10 cellular contexts compared by ENCODE assay signal in genomic region chr6:116087437-116088027, GRCh38. TPM values are rescaled to one million over a fixed set of nuclear protein-coding genes. Genes with fewer than 3 reads are reported as not detected.
DNase-seq lines count a peak whose midpoint lies in the region; ATAC-seq and TF ChIP-seq lines count a peak whose summit lies in the region.
"Had no signal": no experiment of that assay in that cellular context is flagged by ENCODE, and none has a peak within 500 bp of the region (broad histone marks: within the 10 kb centered on the region; RNA-seq: fewer than 3 reads in every experiment).

No MANE protein-coding gene starts in this region.

- ATAC-seq in GM21619 (IDR thresholded peaks at IDR 0.05; ENCODE audit: unreplicated experiment) (peak; percentile 96), HG03558 (IDR thresholded peaks at IDR 0.05; ENCODE audit: extremely low read depth, unreplicated experiment) (peak; percentile 90)

- peaks cover 3% of the 10 kb centered on the region for H3K9me3 Mint-ChIP-seq in endodermal cell

- no peak overlapping the region for H3K27ac Mint-ChIP-seq in endodermal cell

- no peaks in the 10 kb centered on the region for H3K4me1 ChIP-seq in endodermal cell (ENCODE audit: control insufficient read depth, insufficient read depth, low read length)
- H3K4me1 ChIP-seq in suprapubic skin: no peaks in the 10 kb centered on the region
- no peaks in the 10 kb centered on the region for H3K4me1 ChIP-seq in transverse colon

- TF ChIP-seq CTCF in GM12875 (IDR thresholded peaks at IDR 0.05; ENCODE audit: borderline replicate concordance, insufficient read depth, low read depth, low read length) (no peak), fibroblast of pulmonary artery (IDR thresholded peaks at IDR 0.05; ENCODE audit: low read length, missing control alignments) (no peak), endodermal cell (conservative IDR thresholded peaks at IDR 0.05) (no peak), suprapubic skin (IDR thresholded peaks at IDR 0.05) (no peak), transverse colon (IDR thresholded peaks at IDR 0.05) (no peak)

- H3K9me3 ChIP-seq in endodermal cell (ENCODE audit: control insufficient read depth, low read length) (peaks cover 15% of the 10 kb centered on the region), suprapubic skin (no peaks in the 10 kb centered on the region), transverse colon (no peaks in the 10 kb centered on the region)

- no peak for TF ChIP-seq EP300 in suprapubic skin (IDR thresholded peaks at IDR 0.05)
- no peak for TF ChIP-seq EP300 in transverse colon (IDR thresholded peaks at IDR 0.05; ENCODE audit: low read depth)

- H3K4me1 Mint-ChIP-seq in endodermal cell: no peaks in the 10 kb centered on the region

- in situ Hi-C loops in transverse colon (cut with MboI; ENCODE audit: low pct_ligation_motif_present in 1 of 4, low pct_unique_long_range_greater_than_20kb in 1 of 4, low sequenced_read_pairs in 3 of 4): no loop called here

- H3K36me3 Mint-ChIP-seq in endodermal cell (ENCODE audit: low read depth): peaks cover 6% of the 10 kb centered on the region

- H3K27me3 ChIP-seq in endodermal cell (ENCODE audit: control insufficient read depth, insufficient read depth, low read length, poor library complexity, severe bottlenecking) (no peaks in the 10 kb centered on the region), suprapubic skin (no peaks in the 10 kb centered on the region), transverse colon (no peaks in the 10 kb centered on the region)

- H3K4me3 ChIP-seq in GM12875 (ENCODE audit: low read depth, low read length) (peak overlapping the region; percentile 3), fibroblast of pulmonary artery (replicated peaks; ENCODE audit: low read depth, low read length) (no peak overlapping the region), endodermal cell (ENCODE audit: low read length) (no peak overlapping the region), suprapubic skin (no peak overlapping the region), transverse colon (no peak overlapping the region)

- TF ChIP-seq POLR2A in suprapubic skin (IDR thresholded peaks at IDR 0.05): no peak
- TF ChIP-seq POLR2A in transverse colon (IDR thresholded peaks at IDR 0.05): no peak

- no peaks in the 10 kb centered on the region for H3K27me3 Mint-ChIP-seq in endodermal cell (ENCODE audit: insufficient read depth)

- H3K27ac ChIP-seq in endodermal cell (ENCODE audit: low read depth, low read length): no peak overlapping the region
- H3K27ac ChIP-seq in suprapubic skin: no peak overlapping the region
- H3K27ac ChIP-seq in transverse colon: peak overlapping the region in 1 of 4 donors; percentile 36

- intact Hi-C loops in transverse colon (cut with DNase I; ENCODE audit: low total_unique reads): no loop called here

- H3K4me3 Mint-ChIP-seq in endodermal cell: no peak overlapping the region

- no peaks in the 10 kb centered on the region for H3K36me3 ChIP-seq in endodermal cell (ENCODE audit: control insufficient read depth, insufficient read depth, low read length)
- H3K36me3 ChIP-seq in suprapubic skin: no peaks in the 10 kb centered on the region
- H3K36me3 ChIP-seq in transverse colon: no peaks in the 10 kb centered on the region

- H3K9ac ChIP-seq in endodermal cell (ENCODE audit: extremely low read depth, low read length, poor library complexity, severe bottlenecking): no peak overlapping the region

- 87 to 94% methylated on average over 4 of the region's 4 CpGs for WGBS in endodermal cell (ENCODE audit: insufficient coverage in 1 of 2, insufficient read length in 1 of 2), 2 experiments
- WGBS in suprapubic skin: 54% methylated on average over 4 of the region's 4 CpGs
- WGBS in transverse colon (ENCODE audit: low coverage in 1 of 2), 2 donors: 44 to 54% methylated on average over 2 to 4 of the region's 4 CpGs

- peak; percentile 29 for DNase-seq in fibroblast of pulmonary artery (ENCODE audit: low read depth)
- no peak for DNase-seq in stimulated activated CD4-positive, alpha-beta T cell treated with anti-CD3 and anti-CD28 coated beads, Interleukin-2, amount 100 ng/mL, for 24 hours
- DNase-seq in endodermal cell: no peak
- no peak for DNase-seq in suprapubic skin (ENCODE audit: low spot score in 2 of 2)
- DNase-seq in transverse colon: no peak
- DNase-seq: activated CD4-positive, alpha-beta T cell treated with anti-CD3 and anti-CD28 coated beads, Interleukin-2, amount 50 U/mL, for 1 hour; H7 had no signal

RNA-seq across cellular contexts. Expression of gene NT5DC1, which starts 13.1 kb away (rescaled TPM):
- total RNA-seq in endodermal cell: 100 to 1,000 TPM in 1 of 2 donors, 10 to 100 TPM in 1; 83.0 to 136 TPM
- polyA plus RNA-seq in endodermal cell (2013, experiment 1 of 2): 35.9 TPM
- polyA plus RNA-seq in endodermal cell (2013, experiment 2 of 2): 32.2 TPM
- 10 to 100 TPM in 3 of 4 donors, 1 to 10 TPM in 1; 7.4 to 12.9 (median 11.4) TPM for total RNA-seq in suprapubic skin
- 10 to 100 TPM in 2 of 4 donors, 1 to 10 TPM in 2; 5.4 to 18.6 (median 12.4) TPM for total RNA-seq in transverse colon

RNA-seq across cellular contexts. Expression of gene FRK, which starts 26.8 kb away (rescaled TPM):
- total RNA-seq in endodermal cell (1 to 10 TPM; 1.4 to 2.9 TPM), suprapubic skin (1 to 10 TPM; 1.6 to 3.6 (median 3.0) TPM), transverse colon (10 to 100 TPM; 13.3 to 25.4 (median 18.9) TPM)
- polyA plus RNA-seq in endodermal cell (2013, experiment 1 of 2): 0.11 TPM
- polyA plus RNA-seq in endodermal cell (2013, experiment 2 of 2): 0.12 TPM

RNA-seq across cellular contexts. Expression of gene COL10A1, which starts 38.4 kb away (rescaled TPM):
- total RNA-seq in endodermal cell (not detected), suprapubic skin (not detected), transverse colon (not detected)
- polyA plus RNA-seq in endodermal cell (2013, experiment 1 of 2): not detected
- polyA plus RNA-seq in endodermal cell (2013, experiment 2 of 2): not detected
- total RNA-seq: H7 had no signal

Comparison
In these comparisons a context has a peak if more than half of its experiments do, and no peak if none do; other contexts are left out.
1. RNA of gene NT5DC1, which starts 13.1 kb away (total RNA-seq): 83.0 to 136 TPM in endodermal cell; 5.4 to 18.6 TPM in transverse colon and 7.4 to 12.9 TPM in suprapubic skin; every median in the first group is over 4 times any median in the second.